In the genomic region with DNA sequence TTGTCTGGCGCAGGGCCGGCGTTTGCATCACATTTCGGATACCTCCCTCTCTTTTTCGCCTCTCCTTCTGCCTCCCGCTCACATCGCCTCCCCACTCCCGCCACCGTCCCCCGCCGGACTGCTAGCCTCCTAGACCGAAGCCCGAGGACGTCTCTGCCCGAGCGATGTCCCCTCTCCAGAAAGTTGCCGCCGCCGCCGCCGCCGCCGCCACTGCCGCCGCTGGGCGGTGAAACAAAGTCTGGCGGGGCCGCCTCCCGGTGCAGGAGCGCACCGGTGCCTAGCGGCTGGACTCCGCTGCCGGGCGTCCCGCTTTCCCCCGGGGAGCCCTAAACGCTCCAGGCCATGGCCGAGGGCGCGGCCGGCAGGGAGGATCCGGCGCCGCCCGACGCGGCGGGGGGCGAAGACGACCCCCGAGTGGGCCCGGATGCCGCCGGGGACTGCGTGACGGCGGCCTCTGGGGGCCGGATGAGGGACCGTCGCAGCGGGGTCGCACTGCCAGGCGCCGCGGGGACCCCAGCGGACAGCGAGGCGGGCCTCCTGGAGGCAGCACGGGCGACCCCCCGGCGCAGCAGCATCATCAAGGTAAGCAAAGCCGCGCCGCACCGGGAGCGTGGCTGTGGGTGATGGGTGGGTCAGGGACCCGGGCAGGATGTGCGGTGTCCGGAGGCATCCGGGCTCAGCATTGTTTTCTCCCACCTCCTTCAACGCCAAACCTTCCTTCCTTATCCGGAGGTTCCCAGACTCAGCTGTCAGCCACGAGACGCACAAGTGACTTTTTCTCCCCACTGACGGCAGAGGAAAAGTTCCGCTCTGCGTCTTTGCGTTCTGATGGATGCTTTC, we compare ENCODE assay signal across 8 cellular contexts. TPM values are rescaled to one million over a fixed set of nuclear protein-coding genes. Genes with fewer than 3 reads are reported as not detected.
DNase-seq lines count a peak whose midpoint lies in the region; ATAC-seq and TF ChIP-seq lines count a peak whose summit lies in the region.

No MANE protein-coding gene starts in this region.

- peaks cover 65% of the 10 kb centered on the region for H3K27me3 Mint-ChIP-seq in WTC11 (ENCODE audit: low read depth)
- peaks cover 17% of the 10 kb centered on the region for H3K27me3 Mint-ChIP-seq in stimulated activated naive CD8-positive, alpha-beta T cell treated with anti-CD3 and anti-CD28 coated beads, Interleukin-15, Interleukin-2, amounts not matched to agents 100 ng/mL and 50 ng/mL, for 24 hours

- no peaks in the 10 kb centered on the region for H3K36me3 Mint-ChIP-seq in WTC11
- H3K36me3 Mint-ChIP-seq in stimulated activated naive CD8-positive, alpha-beta T cell treated with anti-CD3 and anti-CD28 coated beads, Interleukin-15, Interleukin-2, amounts not matched to agents 100 ng/mL and 50 ng/mL, for 24 hours (ENCODE audit: low read depth), result no peaks in the 10 kb centered on the region

- no peaks in the 10 kb centered on the region for H3K27me3 ChIP-seq in lower lobe of right lung (ENCODE audit: low read depth)

- TF ChIP-seq CTCF in WTC11 (IDR thresholded peaks at IDR 0.05) (no peak), lower lobe of right lung (IDR thresholded peaks at IDR 0.05) (peak; percentile 6)

- peak; percentile 30 for ATAC-seq in HG03095 (IDR thresholded peaks at IDR 0.05; ENCODE audit: unreplicated experiment)
- ATAC-seq in WTC11, result peak; percentile 9
- ATAC-seq in lower lobe of right lung, result peak; percentile 64 to 66

- no peaks in the 10 kb centered on the region for H3K36me3 ChIP-seq in lower lobe of right lung

- peak; percentile 11 for DNase-seq in activated T-cell treated with anti-CD3 and anti-CD28 coated beads for 1 hour (ENCODE audit: low read depth)
- no peak for DNase-seq in activated T-cell treated with anti-CD3 and anti-CD28 coated beads for 4 hours
- peak; percentile 44 for DNase-seq in WTC11 (ENCODE audit: low spot score)
- peak; percentile 21 for DNase-seq in dedifferentiated amniotic fluid mesenchymal stem cell (ENCODE audit: extremely low spot score)
- DNase-seq in lower lobe of right lung, result peak; percentile 56
- DNase-seq in NCI-H146 treated with DMSO at 0.1 percent for 48 hours (lab: John Stamatoyannopoulos, UW; ENCODE audit: unreplicated experiment), result no peak

- H3K4me1 Mint-ChIP-seq in WTC11, result peaks cover 14% of the 10 kb centered on the region
- peaks cover 48% of the 10 kb centered on the region for H3K4me1 Mint-ChIP-seq in stimulated activated naive CD8-positive, alpha-beta T cell treated with anti-CD3 and anti-CD28 coated beads, Interleukin-15, Interleukin-2, amounts not matched to agents 100 ng/mL and 50 ng/mL, for 24 hours (ENCODE audit: low read depth)

- peak overlapping the region; percentile 80 for H3K4me3 ChIP-seq in lower lobe of right lung

- POLR2A ChIA-PET in WTC11 (lab: Charles Lee), result interaction anchor here (0.6 kb wide), 1 partner anchor 493 kb away, joined by 3 read pairs; no protein-coding TSS in a partner anchor

- H3K4me3 Mint-ChIP-seq in WTC11, result peak overlapping the region; percentile 77
- H3K4me3 Mint-ChIP-seq in stimulated activated naive CD8-positive, alpha-beta T cell treated with anti-CD3 and anti-CD28 coated beads, Interleukin-15, Interleukin-2, amounts not matched to agents 100 ng/mL and 50 ng/mL, for 24 hours, result peak overlapping the region; percentile 90

- intact Hi-C loops in lower lobe of right lung (cut with DNase I), result no loop called here

- H3K9me3 Mint-ChIP-seq in WTC11, result no peaks in the 10 kb centered on the region
- H3K9me3 Mint-ChIP-seq in stimulated activated naive CD8-positive, alpha-beta T cell treated with anti-CD3 and anti-CD28 coated beads, Interleukin-15, Interleukin-2, amounts not matched to agents 100 ng/mL and 50 ng/mL, for 24 hours, result no peaks in the 10 kb centered on the region

- peak overlapping the region; percentile 69 for H3K27ac ChIP-seq in lower lobe of right lung

- CTCF ChIA-PET in WTC11 (lab: Charles Lee), result interaction anchor here (1.0 to 1.5 kb wide), 6 partner anchors 8 to 492 kb away, joined by 3 to 4 read pairs (median 3); no protein-coding TSS in a partner anchor

- peaks cover 26% of the 10 kb centered on the region for H3K4me1 ChIP-seq in lower lobe of right lung

- H3K9me3 ChIP-seq in lower lobe of right lung, result no peaks in the 10 kb centered on the region

- no peak overlapping the region for H3K27ac Mint-ChIP-seq in WTC11
- H3K27ac Mint-ChIP-seq in stimulated activated naive CD8-positive, alpha-beta T cell treated with anti-CD3 and anti-CD28 coated beads, Interleukin-15, Interleukin-2, amounts not matched to agents 100 ng/mL and 50 ng/mL, for 24 hours, result peak overlapping the region; percentile 58

TF ChIP-seq in WTC11, 78 proteins besides CTCF, POLR2A, EP300 and RAD21:
- TF ChIP-seq, protein P1, sequence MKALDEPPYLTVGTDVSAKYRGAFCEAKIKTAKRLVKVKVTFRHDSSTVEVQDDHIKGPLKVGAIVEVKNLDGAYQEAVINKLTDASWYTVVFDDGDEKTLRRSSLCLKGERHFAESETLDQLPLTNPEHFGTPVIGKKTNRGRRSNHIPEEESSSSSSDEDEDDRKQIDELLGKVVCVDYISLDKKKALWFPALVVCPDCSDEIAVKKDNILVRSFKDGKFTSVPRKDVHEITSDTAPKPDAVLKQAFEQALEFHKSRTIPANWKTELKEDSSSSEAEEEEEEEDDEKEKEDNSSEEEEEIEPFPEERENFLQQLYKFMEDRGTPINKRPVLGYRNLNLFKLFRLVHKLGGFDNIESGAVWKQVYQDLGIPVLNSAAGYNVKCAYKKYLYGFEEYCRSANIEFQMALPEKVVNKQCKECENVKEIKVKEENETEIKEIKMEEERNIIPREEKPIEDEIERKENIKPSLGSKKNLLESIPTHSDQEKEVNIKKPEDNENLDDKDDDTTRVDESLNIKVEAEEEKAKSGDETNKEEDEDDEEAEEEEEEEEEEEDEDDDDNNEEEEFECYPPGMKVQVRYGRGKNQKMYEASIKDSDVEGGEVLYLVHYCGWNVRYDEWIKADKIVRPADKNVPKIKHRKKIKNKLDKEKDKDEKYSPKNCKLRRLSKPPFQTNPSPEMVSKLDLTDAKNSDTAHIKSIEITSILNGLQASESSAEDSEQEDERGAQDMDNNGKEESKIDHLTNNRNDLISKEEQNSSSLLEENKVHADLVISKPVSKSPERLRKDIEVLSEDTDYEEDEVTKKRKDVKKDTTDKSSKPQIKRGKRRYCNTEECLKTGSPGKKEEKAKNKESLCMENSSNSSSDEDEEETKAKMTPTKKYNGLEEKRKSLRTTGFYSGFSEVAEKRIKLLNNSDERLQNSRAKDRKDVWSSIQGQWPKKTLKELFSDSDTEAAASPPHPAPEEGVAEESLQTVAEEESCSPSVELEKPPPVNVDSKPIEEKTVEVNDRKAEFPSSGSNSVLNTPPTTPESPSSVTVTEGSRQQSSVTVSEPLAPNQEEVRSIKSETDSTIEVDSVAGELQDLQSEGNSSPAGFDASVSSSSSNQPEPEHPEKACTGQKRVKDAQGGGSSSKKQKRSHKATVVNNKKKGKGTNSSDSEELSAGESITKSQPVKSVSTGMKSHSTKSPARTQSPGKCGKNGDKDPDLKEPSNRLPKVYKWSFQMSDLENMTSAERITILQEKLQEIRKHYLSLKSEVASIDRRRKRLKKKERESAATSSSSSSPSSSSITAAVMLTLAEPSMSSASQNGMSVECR (CRISPR knock-in tag; IDR thresholded peaks at IDR 0.05; ENCODE audit: borderline replicate concordance), result 0 out of 2 replicates have a peak, but pooled peaks have one; percentile 28
- TF ChIP-seq, protein P2, sequence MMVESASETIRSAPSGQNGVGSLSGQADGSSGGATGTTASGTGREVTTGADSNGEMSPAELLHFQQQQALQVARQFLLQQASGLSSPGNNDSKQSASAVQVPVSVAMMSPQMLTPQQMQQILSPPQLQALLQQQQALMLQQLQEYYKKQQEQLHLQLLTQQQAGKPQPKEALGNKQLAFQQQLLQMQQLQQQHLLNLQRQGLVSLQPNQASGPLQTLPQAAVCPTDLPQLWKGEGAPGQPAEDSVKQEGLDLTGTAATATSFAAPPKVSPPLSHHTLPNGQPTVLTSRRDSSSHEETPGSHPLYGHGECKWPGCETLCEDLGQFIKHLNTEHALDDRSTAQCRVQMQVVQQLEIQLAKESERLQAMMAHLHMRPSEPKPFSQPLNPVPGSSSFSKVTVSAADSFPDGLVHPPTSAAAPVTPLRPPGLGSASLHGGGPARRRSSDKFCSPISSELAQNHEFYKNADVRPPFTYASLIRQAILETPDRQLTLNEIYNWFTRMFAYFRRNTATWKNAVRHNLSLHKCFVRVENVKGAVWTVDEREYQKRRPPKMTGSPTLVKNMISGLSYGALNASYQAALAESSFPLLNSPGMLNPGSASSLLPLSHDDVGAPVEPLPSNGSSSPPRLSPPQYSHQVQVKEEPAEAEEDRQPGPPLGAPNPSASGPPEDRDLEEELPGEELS (CRISPR knock-in tag; IDR thresholded peaks at IDR 0.05), result 0 out of 2 replicates have a peak, but pooled peaks have one; percentile 14
- TF ChIP-seq TEAD1 (CRISPR knock-in tag; IDR thresholded peaks at IDR 0.05), result 0 out of 2 replicates have a peak, but pooled peaks have one; percentile 23
- TF ChIP-seq ZNF423 (CRISPR knock-in tag; IDR thresholded peaks at IDR 0.05), result peak; percentile 58
- TF ChIP-seq TEAD4 (CRISPR knock-in tag; IDR thresholded peaks at IDR 0.05), result 0 out of 2 replicates have a peak, but pooled peaks have one; percentile 18
- TF ChIP-seq, protein P3, sequence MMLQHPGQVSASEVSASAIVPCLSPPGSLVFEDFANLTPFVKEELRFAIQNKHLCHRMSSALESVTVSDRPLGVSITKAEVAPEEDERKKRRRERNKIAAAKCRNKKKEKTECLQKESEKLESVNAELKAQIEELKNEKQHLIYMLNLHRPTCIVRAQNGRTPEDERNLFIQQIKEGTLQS (CRISPR knock-in tag; conservative IDR thresholded peaks at IDR 0.05), result no peak

RNA-seq across cellular contexts. Expression of gene PLCL1, which starts 0.6 kb away (rescaled TPM):
- total RNA-seq in WTC11 (2021), result 0.05 to 0.11 TPM (median 0.07 TPM) in 3 replicates
- 6.3 TPM for total RNA-seq in lower lobe of right lung

RNA-seq across cellular contexts. Expression of gene BOLL, which starts 19.9 kb away (rescaled TPM):
- total RNA-seq in WTC11 (2021) (0.13 to 0.14 TPM in 2 of 3 replicates, not detected in the other), lower lobe of right lung (not detected)

Comparison
In these comparisons a context has a peak if more than half of its experiments do, and no peak if none do; other contexts are left out.
1. DNase-seq: peak in activated T-cell treated with anti-CD3 and anti-CD28 coated beads for 1 hour (single experiment), WTC11 (single experiment), dedifferentiated amniotic fluid mesenchymal stem cell (single experiment) and lower lobe of right lung (single experiment); none in activated T-cell treated with anti-CD3 and anti-CD28 coated beads for 4 hours (single experiment) and NCI-H146 treated with DMSO at 0.1 percent for 48 hours (single experiment).
2. ATAC-seq: peak in every context shown above with its lines; median percentile 65 in lower lobe of right lung; 30 in HG03095; 9 in WTC11.